In genomic region chr11:35116245-35116644, GRCh38 we compare ENCODE assay signal across 15 cellular contexts. TPM values are rescaled to one million over a fixed set of nuclear protein-coding genes. Genes with fewer than 3 reads are reported as not detected.
DNase-seq lines count a peak whose midpoint lies in the region; ATAC-seq, FAIRE-seq and TF ChIP-seq lines count a peak whose summit lies in the region.
"Had no signal": no experiment of that assay in that cellular context is flagged by ENCODE, and none has a peak within 500 bp of the region (broad histone marks: within the 10 kb centered on the region; RNA-seq: fewer than 3 reads in every experiment).

No MANE protein-coding gene starts in this region.

- no peaks in the 10 kb centered on the region for H3K36me3 ChIP-seq in SK-N-SH (replicated peaks in 1 of 2; ENCODE audit: control insufficient read depth in 1 of 2, insufficient read depth in 2 of 2, low read length in 1 of 2)
- H3K36me3 ChIP-seq: gastrocnemius medialis had no signal

- H3K9me3 ChIP-seq in SK-N-SH = no peaks in the 10 kb centered on the region
- H3K9me3 ChIP-seq: gastrocnemius medialis had no signal

- peaks cover 6% of the 10 kb centered on the region for H3F3A ChIP-seq in SK-N-SH (replicated peaks; ENCODE audit: insufficient read depth)

- H3K4me3 Mint-ChIP-seq in activated B cell treated with CpG ODN at 0.5 μM for 24 hours = no peak overlapping the region
- H3K4me3 Mint-ChIP-seq: CD14-positive monocyte, immature natural killer cell had no signal

- ATAC-seq in SK-N-SH treated with all-trans-retinoic acid at 6 μM for 48 hours (no peak), activated B cell treated with CpG ODN at 0.5 μM for 24 hours (ENCODE audit: low read depth) (no peak), left ventricle myocardium superior (peak; percentile 38), GM21737 (IDR thresholded peaks at IDR 0.05; ENCODE audit: unreplicated experiment) (no peak)

- H3K9ac ChIP-seq in SK-N-SH = no peak overlapping the region

- TF ChIP-seq EP300 in SK-N-SH (IDR thresholded peaks at IDR 0.05; ENCODE audit: borderline replicate concordance in 1 of 2, low read depth in 1 of 2, low read length in 1 of 2) = no peak

- no peak for TF ChIP-seq CTCF in SK-N-SH (IDR thresholded peaks at IDR 0.05)
- no peak for TF ChIP-seq CTCF in activated B cell treated with CpG ODN at 0.5 μM for 24 hours (IDR thresholded peaks at IDR 0.05)

- intact Hi-C loops in activated B cell treated with CpG ODN at 0.5 μM for 24 hours (cut with micrococcal nuclease) (no loop called here), left ventricle myocardium superior (cut with micrococcal nuclease) (no loop called here)

- TF ChIP-seq POLR2A in GM12892 (IDR thresholded peaks at IDR 0.05; ENCODE audit: low read depth, low read length) = no peak

- no peaks in the 10 kb centered on the region for H3K9me2 ChIP-seq in SK-N-SH

- DNase-seq in SK-N-SH (no peak), activated B cell treated with CpG ODN at 0.5 μM for 24 hours (no peak), left ventricle myocardium superior (no peak), urothelium cell line (ENCODE audit: low spot score) (peak; percentile 50), GM12892 (ENCODE audit: insufficient read length) (no peak)
- DNase-seq in stimulated activated naive CD4-positive, alpha-beta T cell (lab: John Stamatoyannopoulos, UW) = no peak
- DNase-seq: 8988T; dorsolateral prefrontal cortex; gastrocnemius medialis; immature natural killer cell; stimulated activated naive CD4-positive, alpha-beta T cell treated with Interleukin-2 at 50 U/mL for 16 hours had no signal

- no peaks in the 10 kb centered on the region for H3K36me3 Mint-ChIP-seq in activated B cell treated with CpG ODN at 0.5 μM for 24 hours (ENCODE audit: low read depth)
- H3K36me3 Mint-ChIP-seq: CD14-positive monocyte, immature natural killer cell had no signal

- no peaks in the 10 kb centered on the region; the same call in 1 of the 2 replicates for H3K27me3 ChIP-seq in SK-N-SH (ENCODE audit: insufficient read depth)
- H3K27me3 ChIP-seq: gastrocnemius medialis had no signal

- no peak overlapping the region for H3K4me2 ChIP-seq in SK-N-SH

- H3K4me3 ChIP-seq in SK-N-SH (ENCODE audit: low read depth in 2 of 2, low read length in 1 of 2) = no peak overlapping the region
- H3K4me3 ChIP-seq: dorsolateral prefrontal cortex, gastrocnemius medialis had no signal

- CTCF ChIA-PET in SK-N-SH (lab: Yijun Ruan, JAX) (interaction anchor here (1.5 kb wide), 1 partner anchor 24 kb away, joined by 6 read pairs; no protein-coding TSS in a partner anchor), activated B cell treated with CpG ODN at 0.5 μM for 24 hours (lab: Charles Lee) (interaction anchor here (1.0 to 1.5 kb wide), 4 partner anchors 28 to 110 kb away, joined by 3 to 4 read pairs (median 4); no protein-coding TSS in a partner anchor)

- H2AFZ ChIP-seq in SK-N-SH (ENCODE audit: low read depth) = no peak overlapping the region

- POLR2A ChIA-PET in SK-N-SH (lab: Yijun Ruan, JAX) = no interaction called here
- POLR2A ChIA-PET in activated B cell treated with CpG ODN at 0.5 μM for 24 hours (lab: Charles Lee) = interaction anchor here (0.5 to 7.7 kb wide), 8 partner anchors 9 to 38 kb away, joined by 3 to 49 read pairs (median 6); partner anchors contain the start of gene CD44

- FAIRE-seq in urothelium cell line (lab: Jason Lieb, UNC) (no peak), GM12892 (lab: Jason Lieb, UNC) (no peak)
- FAIRE-seq: H54 had no signal

- peak overlapping the region; percentile 50 for H3K27ac Mint-ChIP-seq in activated B cell treated with CpG ODN at 0.5 μM for 24 hours
- H3K27ac Mint-ChIP-seq: immature natural killer cell had no signal

- peaks cover 84% of the 10 kb centered on the region for H3K4me1 Mint-ChIP-seq in activated B cell treated with CpG ODN at 0.5 μM for 24 hours

- H4K20me1 ChIP-seq in SK-N-SH (ENCODE audit: insufficient read depth) = no peaks in the 10 kb centered on the region

- no peaks in the 10 kb centered on the region for H3K79me2 ChIP-seq in SK-N-SH (ENCODE audit: insufficient read depth)

- TF ChIP-seq RAD21 in SK-N-SH (IDR thresholded peaks at IDR 0.05; ENCODE audit: low read length) = no peak

- no peaks in the 10 kb centered on the region for H3K9me3 Mint-ChIP-seq in activated B cell treated with CpG ODN at 0.5 μM for 24 hours

- no peak overlapping the region for H3K27ac ChIP-seq in SK-N-SH (ENCODE audit: low read depth in 2 of 2, low read length in 1 of 2)
- H3K27ac ChIP-seq: gastrocnemius medialis had no signal

- peaks cover 4 to 11% of the 10 kb centered on the region in 2 experiments; a peak in 3 of 4 replicates for H3K4me1 ChIP-seq in SK-N-SH (ENCODE audit: control insufficient read depth in 1 of 2, insufficient read depth in 2 of 2, low read depth in 1 of 2, low read length in 1 of 2)

- H3K27me3 Mint-ChIP-seq in activated B cell treated with CpG ODN at 0.5 μM for 24 hours = no peaks in the 10 kb centered on the region

- WGBS in SK-N-SH (ENCODE audit: low lambda C conversion rate) = 85% methylated on average over 5 of the region's 5 CpGs

TF ChIP-seq in SK-N-SH, 30 proteins besides CTCF, POLR2A, EP300 and RAD21:
- TF ChIP-seq EZH2phosphoT487 (IDR thresholded peaks at IDR 0.05; ENCODE audit: borderline replicate concordance, low read depth) = no peak
- no peak for TF ChIP-seq MAX (IDR thresholded peaks at IDR 0.05; ENCODE audit: low read depth)
- TF ChIP-seq RXRA (IDR thresholded peaks at IDR 0.05; ENCODE audit: borderline replicate concordance, low read depth) = no peak
- TF ChIP-seq FOSL2 (IDR thresholded peaks at IDR 0.05; ENCODE audit: borderline replicate concordance, low read depth) = 0 out of 2 replicates have a peak, but pooled peaks have one; percentile 4
- no peak for TF ChIP-seq USF1 (IDR thresholded peaks at IDR 0.05; ENCODE audit: borderline replicate concordance, low read depth)
- no peak for TF ChIP-seq CHD2 (IDR thresholded peaks at IDR 0.05; ENCODE audit: low read length, partially characterized antibody)
- TF ChIP-seq PBX3 (IDR thresholded peaks at IDR 0.05) = no peak

TF ChIP-seq in SK-N-SH treated with all-trans-retinoic acid at 6 μM for 48 hours, 23 proteins besides CTCF, POLR2A, EP300 and RAD21 (continues in another document):
- TF ChIP-seq ZNF70 (CRISPR knock-in tag; IDR thresholded peaks at IDR 0.05) (no peak), CSDC2 (CRISPR knock-in tag; IDR thresholded peaks at IDR 0.05) (no peak), TCF4 (CRISPR knock-in tag; IDR thresholded peaks at IDR 0.05; ENCODE audit: borderline replicate concordance) (no peak), GLIS3 (CRISPR knock-in tag; IDR thresholded peaks at IDR 0.05) (no peak), ISL1 (CRISPR knock-in tag; IDR thresholded peaks at IDR 0.05) (no peak), TSHZ2 (CRISPR knock-in tag; IDR thresholded peaks at IDR 0.05) (no peak), CSRNP3 (CRISPR knock-in tag; IDR thresholded peaks at IDR 0.05) (no peak), OSR1 (CRISPR knock-in tag; IDR thresholded peaks at IDR 0.05) (no peak), ZFP30 (CRISPR knock-in tag; IDR thresholded peaks at IDR 0.05) (no peak)

RNA-seq across cellular contexts. Expression of gene CD44, which starts 22.7 kb away (rescaled TPM):
- polyA plus RNA-seq in SK-N-SH (2012; rRNA removed) = 457 and 550 TPM in 2 replicates
- polyA plus RNA-seq in SK-N-SH (2012; cell fraction: cytosol; rRNA removed) = 360 and 443 TPM in 2 replicates
- 271 and 426 TPM in 2 replicates for polyA plus RNA-seq in SK-N-SH (2012; cell fraction: nucleus; rRNA removed)
- total RNA-seq in activated B cell treated with CpG ODN at 0.5 μM for 24 hours = 1,441 and 1,546 TPM in 2 replicates
- total RNA-seq in left ventricle myocardium superior = 19.6 TPM
- 449 TPM for polyA plus RNA-seq in GM12892 (2012; ENCODE audit: missing spikeins)

Comparison
In these comparisons a context has a peak if more than half of its experiments do, and no peak if none do; other contexts are left out.
1. RNA of gene CD44, which starts 22.7 kb away (total RNA-seq): 1,441 to 1,546 TPM in activated B cell treated with CpG ODN at 0.5 μM for 24 hours; 19.6 TPM in left ventricle myocardium superior (single experiment); every median in the first group is over 10 times any median in the second.